In the genomic region with DNA sequence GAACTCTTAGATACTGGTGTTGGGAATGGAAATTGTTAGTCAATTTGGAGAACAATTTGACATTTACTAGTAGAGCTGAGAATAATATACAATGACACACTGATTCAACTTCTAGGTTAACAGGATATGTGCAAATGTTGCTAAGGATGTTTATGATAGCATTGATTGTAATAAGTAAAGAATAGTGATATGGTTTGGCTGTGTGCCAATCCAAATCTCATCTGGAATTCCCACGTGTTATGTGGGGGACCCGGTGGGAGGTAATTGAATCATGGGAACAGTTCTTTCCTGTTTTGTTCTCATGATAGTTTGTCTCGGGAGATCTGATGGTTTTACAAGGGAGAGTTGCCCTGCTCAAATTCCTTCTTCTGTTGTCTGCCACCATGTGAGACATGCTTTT, we compare ENCODE assay signal across 23 cellular contexts.
"Had no signal": no experiment of that assay in that cellular context is flagged by ENCODE, and none has a peak within 500 bp of the region (broad histone marks: within the 10 kb centered on the region; RNA-seq: fewer than 3 reads in every experiment).

No MANE protein-coding gene starts in this region.

- H3K79me2 ChIP-seq: parathyroid adenoma had no signal

- H2AFZ ChIP-seq: parathyroid adenoma had no signal

- FAIRE-seq: endometrium, keratinocyte, urothelium cell line had no signal

- H3K4me1 ChIP-seq: gastrocnemius medialis, lower lobe of right lung, parathyroid adenoma, right atrium auricular region, sigmoid colon, tibial nerve, upper lobe of left lung had no signal

- DNase-seq: dermis blood vessel endothelial cell; effector memory CD8-positive, alpha-beta T cell; gastrocnemius medialis; head of caudate nucleus; left ventricle myocardium superior; lower lobe of right lung; naive B cell; sigmoid colon; stimulated activated CD4-positive, alpha-beta T cell treated with anti-CD3 and anti-CD28 coated beads, Interleukin-2, amount 100 ng/mL, for 24 hours; stimulated activated CD4-positive, alpha-beta T cell treated with anti-CD3 and anti-CD28 coated beads, Interleukin-4, amount 100 ng/mL, for 4 hours; stimulated activated naive CD8-positive, alpha-beta T cell treated with anti-CD3 and anti-CD28 coated beads, Interleukin-15, Interleukin-2, amounts not matched to agents 100 U/mL and 50 U/mL, for 24 hours; substantia nigra; upper lobe of left lung had no signal

- H3K27me3 ChIP-seq: gastrocnemius medialis, right atrium auricular region, sigmoid colon, tibial nerve, upper lobe of left lung had no signal

- H3K9me3 ChIP-seq: gastrocnemius medialis, lower lobe of right lung, sigmoid colon, thoracic aorta, tibial nerve, upper lobe of left lung had no signal

- H3K9ac ChIP-seq: parathyroid adenoma had no signal

- H3K4me3 ChIP-seq: coronary artery, gastrocnemius medialis, lower lobe of right lung, right atrium auricular region, sigmoid colon, thoracic aorta, tibial nerve, upper lobe of left lung had no signal

- H3K36me3 ChIP-seq: gastrocnemius medialis, lower lobe of right lung, right atrium auricular region, sigmoid colon, thoracic aorta, tibial nerve, upper lobe of left lung had no signal

- H3K27ac ChIP-seq: coronary artery, gastrocnemius medialis, lower lobe of right lung, parathyroid adenoma, right atrium auricular region, sigmoid colon, thoracic aorta, tibial nerve, upper lobe of left lung had no signal

- ATAC-seq: effector memory CD8-positive, alpha-beta T cell; gastrocnemius medialis; left ventricle myocardium superior; lower lobe of right lung; natural killer cell treated with Interleukin-12 subunit alpha and Interleukin-12 subunit beta and Interleukin-15 and Interleukin-18, amount 100 ng/mL, for 72 hours; stimulated activated memory B cell treated with anti-CD40 and anti-IgM and Interleukin-4, amounts not matched to agents 10 μg/mL and 1 μg/mL and 100 μg/mL, for 72 hours; stimulated activated naive CD8-positive, alpha-beta T cell treated with anti-CD3 and anti-CD28 coated beads, Interleukin-15, Interleukin-2, amounts not matched to agents 100 U/mL and 50 U/mL, for 24 hours had no signal
